24 cellular contexts compared by ENCODE assay signal in genomic region chr3:126923423-126923822, GRCh38.
"Had no signal": no experiment of that assay in that cellular context is flagged by ENCODE, and none has a peak within 500 bp of the region (broad histone marks: within the 10 kb centered on the region; RNA-seq: fewer than 3 reads in every experiment).

No MANE protein-coding gene starts in this region.

- DNase-seq: activated CD8-positive, alpha-beta memory T cell treated with anti-CD3 and anti-CD28 coated beads for 24 hours; amygdala; cortex of kidney; head of caudate nucleus; hypothalamus; left ventricle myocardium inferior; mammary epithelial cell; naive thymus-derived CD8-positive, alpha-beta T cell; posterior cingulate gyrus; stimulated activated CD4-positive, alpha-beta T cell treated with anti-CD3 and anti-CD28 coated beads, Interleukin-15, amount 100 ng/mL, for 24 hours; stimulated activated naive CD4-positive, alpha-beta T cell treated with Interleukin-2 at 50 U/mL for 16 hours; substantia nigra; SW 1271; thyroid gland; upper lobe of right lung had no signal

- H3K27me3 ChIP-seq: gastroesophageal sphincter, neural progenitor cell, thyroid gland, upper lobe of right lung had no signal

- H3K4me3 Mint-ChIP-seq: mesothelial cell of epicardium; naive thymus-derived CD8-positive, alpha-beta T cell; neural progenitor cell had no signal

- H3K9ac ChIP-seq: neural progenitor cell had no signal

- H3K4me1 Mint-ChIP-seq: mesothelial cell of epicardium had no signal

- H3K36me3 ChIP-seq: gastroesophageal sphincter, left ventricle myocardium inferior, neural progenitor cell, thyroid gland, upper lobe of right lung had no signal

- H3K4me2 ChIP-seq: neural progenitor cell, smooth muscle cell had no signal

- H3K9me3 ChIP-seq: gastroesophageal sphincter, thyroid gland, upper lobe of right lung had no signal

- H3K4me3 ChIP-seq: gastroesophageal sphincter, left ventricle myocardium inferior, neural progenitor cell, SK-N-MC, smooth muscle cell, thyroid gland, upper lobe of right lung had no signal

- H2AFZ ChIP-seq: neural progenitor cell had no signal

- H3K27ac Mint-ChIP-seq: activated naive CD4-positive, alpha-beta T cell treated with anti-CD3 and anti-CD28 coated beads, Interleukin-2, amount 50 U/mL, for 72 hours; mesothelial cell of epicardium; naive thymus-derived CD8-positive, alpha-beta T cell; neural progenitor cell had no signal

- H3K27ac ChIP-seq: epithelial cell of prostate, gastroesophageal sphincter, left ventricle myocardium inferior, neural progenitor cell, SK-N-MC, thyroid gland, upper lobe of right lung, VCaP had no signal

- H3K9me3 Mint-ChIP-seq: activated naive CD4-positive, alpha-beta T cell treated with anti-CD3 and anti-CD28 coated beads, Interleukin-2, amount 50 U/mL, for 72 hours had no signal

- ATAC-seq: gastroesophageal sphincter; naive thymus-derived CD8-positive, alpha-beta T cell; sciatic nerve; upper lobe of right lung had no signal
